11 cellular contexts compared by ENCODE assay signal in the genomic region with DNA sequence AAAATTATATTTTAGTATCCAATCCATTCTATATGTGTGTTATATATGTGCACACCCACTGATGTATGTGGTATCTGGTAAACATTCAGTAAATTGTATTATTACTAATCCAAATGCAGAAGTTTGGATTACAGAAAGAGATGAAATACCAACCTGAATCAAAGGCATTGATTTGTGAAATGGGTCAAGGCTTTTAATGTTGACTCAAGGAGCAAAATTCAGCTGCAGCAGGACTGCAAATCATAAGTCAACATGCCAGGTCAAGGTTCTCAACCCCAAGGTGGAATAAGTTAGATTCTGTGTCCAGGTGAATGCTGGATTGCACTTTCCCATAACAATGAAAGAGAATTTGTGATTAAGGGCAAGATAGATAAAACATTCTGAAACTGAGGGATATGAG.
"Had no signal": no experiment of that assay in that cellular context is flagged by ENCODE, and none has a peak within 500 bp of the region (broad histone marks: within the 10 kb centered on the region; RNA-seq: fewer than 3 reads in every experiment).

No MANE protein-coding gene starts in this region.

- H3K4me3 ChIP-seq: left lung, lower lobe of right lung, neural progenitor cell, prostate gland, sigmoid colon, spleen, suprapubic skin, thoracic aorta, tibial artery, upper lobe of right lung had no signal

- H3K27me3 ChIP-seq: left lung, neural progenitor cell, sigmoid colon, suprapubic skin, tibial artery, upper lobe of right lung had no signal

- H3K27ac ChIP-seq: left lung, lower lobe of right lung, neural progenitor cell, neutrophil, prostate gland, sigmoid colon, spleen, suprapubic skin, thoracic aorta, tibial artery, upper lobe of right lung had no signal

- H3K4me1 ChIP-seq: left lung, lower lobe of right lung, neural progenitor cell, prostate gland, sigmoid colon, tibial artery, upper lobe of right lung had no signal

- H3K9me3 ChIP-seq: left lung, lower lobe of right lung, neutrophil, prostate gland, sigmoid colon, spleen, suprapubic skin, thoracic aorta, tibial artery, upper lobe of right lung had no signal

- H3K36me3 ChIP-seq: left lung, lower lobe of right lung, neural progenitor cell, neutrophil, prostate gland, sigmoid colon, spleen, suprapubic skin, thoracic aorta, tibial artery, upper lobe of right lung had no signal

- H3K4me2 ChIP-seq: neural progenitor cell had no signal

- H3K9ac ChIP-seq: neural progenitor cell had no signal

- DNase-seq: spleen, upper lobe of right lung had no signal

- H2AFZ ChIP-seq: neural progenitor cell had no signal
